In the genomic region with DNA sequence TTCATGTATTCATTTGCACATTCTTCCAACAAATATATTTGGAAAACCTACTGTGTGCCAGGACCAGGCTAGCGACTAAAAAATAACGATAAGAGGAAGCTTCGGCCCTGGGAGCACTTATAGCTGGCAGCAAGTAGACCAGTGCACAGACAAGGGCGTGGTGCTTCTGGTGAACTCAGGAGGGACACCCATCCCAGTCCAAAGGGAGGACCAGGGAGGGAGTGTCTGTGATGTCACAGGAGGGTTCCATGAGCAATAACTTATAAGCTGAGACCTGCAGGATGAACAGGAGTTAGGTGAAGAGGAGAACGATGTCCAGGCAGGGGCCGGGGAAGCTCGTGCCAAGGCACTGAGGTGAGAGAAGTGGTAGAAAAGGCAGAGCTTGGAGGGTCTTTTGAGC, we compare ENCODE assay signal across 35 cellular contexts. TPM values are rescaled to one million over a fixed set of nuclear protein-coding genes. Genes with fewer than 3 reads are reported as not detected.
"Had no signal": no experiment of that assay in that cellular context is flagged by ENCODE, and none has a peak within 500 bp of the region (broad histone marks: within the 10 kb centered on the region; RNA-seq: fewer than 3 reads in every experiment).

No MANE protein-coding gene starts in this region.

- FAIRE-seq: TTC549 had no signal

- H3K9me3 ChIP-seq: ascending aorta, SJCRH30 had no signal

- H3K27ac ChIP-seq: ascending aorta, cardiac muscle cell, SJCRH30, SK-N-MC, VCaP had no signal

- H3K4me3 ChIP-seq: ascending aorta, cardiac muscle cell, SJCRH30, SK-N-MC had no signal

- DNase-seq: activated B cell treated with CpG ODN at 0.5 μM for 24 hours; activated CD4-positive, alpha-beta memory T cell treated with anti-CD3 and anti-CD28 coated beads for 36 hours; activated CD4-positive, alpha-beta T cell treated with anti-CD3 and anti-CD28 coated beads for 4 hours; activated CD4-positive, alpha-beta T cell treated with anti-CD3 and anti-CD28 coated beads, Interleukin-2, amount 50 U/mL, for 1 hour; activated CD4-positive, CD25-positive, alpha-beta regulatory T cell treated with anti-CD3 and anti-CD28 coated beads, Interleukin-2, amount 50 U/mL, for 72 hours; activated CD8-positive, alpha-beta memory T cell treated with anti-CD3 and anti-CD28 coated beads, Interleukin-2, amount 50 U/mL, for 4 hours; activated gamma-delta T cell treated with Interleukin-2 at 50 U/mL for 16 hours; activated naive CD4-positive, alpha-beta T cell treated with anti-CD3 and anti-CD28 coated beads, Interleukin-2, amount 10 ng/mL, durations not matched to agents 7 days and 5 days; activated naive CD8-positive, alpha-beta T cell treated with anti-CD3 and anti-CD28 coated beads for 36 hours; activated T-cell treated with anti-CD3 and anti-CD28 coated beads for 4 hours; activated T-cell treated with anti-CD3 and anti-CD28 coated beads, Interleukin-2, amount 50 U/mL, for 4 hours; amygdala; Kasumi-1; MM.1S; MV-4-11; NCI-H1092; NCI-H1436 treated with DMSO at 0.1 percent for 48 hours; NCI-H1694 treated with DMSO at 0.1 percent for 48 hours; NCI-H2029; NCI-H345; NCI-H524 treated with DMSO at 0.1 percent for 48 hours; SHP77; SJCRH30; T1000 had no signal

- H3K27me3 ChIP-seq: ascending aorta, cardiac muscle cell, SJCRH30 had no signal

- H3K4me1 ChIP-seq: ascending aorta, SJCRH30 had no signal

- ATAC-seq: activated T-cell treated with anti-CD3 and anti-CD28 coated beads, Interleukin-2, amount 50 U/mL, for 4 hours; Panc1 had no signal

- H3K36me3 ChIP-seq: ascending aorta, cardiac muscle cell, SJCRH30 had no signal

RNA-seq across cellular contexts. Expression of a gene that starts 17.4 kb away (rescaled TPM):
- total RNA-seq: activated B cell treated with CpG ODN at 0.5 μM for 24 hours; activated CD4-positive, alpha-beta memory T cell treated with anti-CD3 and anti-CD28 coated beads for 36 hours; activated naive CD8-positive, alpha-beta T cell treated with anti-CD3 and anti-CD28 coated beads for 36 hours; activated T-helper 1 cell treated with anti-CD3 and anti-CD28 coated beads, Interleukin-12 subunit alpha, Interleukin-12 subunit beta, Interleukin-2, Interleukin-4 antibody, amounts not matched to agents 30 ng/mL and 10 ng/mL and 1 ng/mL, durations not matched to agents 14 hours and 24 hours and 36 hours; ascending aorta; cardiac muscle cell; chondrocyte; NCI-H460; SJCRH30; T-helper 1 cell treated with Interleukin-12 subunit alpha and Interleukin-12 subunit beta and Interleukin-4 antibody, amounts not matched to agents 30 ng/mL and 1 ng/mL, for 36 hours; T-helper 2 cell treated with Interferon-gamma antibody and Interleukin-4, amounts not matched to agents 100 ng/mL and 5 ng/mL, for 36 hours had no signal
- polyA plus RNA-seq: cardiac muscle cell had no signal

RNA-seq across cellular contexts. Expression of a gene that starts 37.4 kb away (rescaled TPM):
- total RNA-seq: chondrocyte, NCI-H460 had no signal
- polyA plus RNA-seq: cardiac muscle cell had no signal

RNA-seq across cellular contexts. Expression of a gene that starts 37.6 kb away (rescaled TPM):
- total RNA-seq: ascending aorta, cardiac muscle cell, chondrocyte, NCI-H460 had no signal
- polyA plus RNA-seq: cardiac muscle cell had no signal
